ENCODE assay signal across 1 cellular context in the genomic region with DNA sequence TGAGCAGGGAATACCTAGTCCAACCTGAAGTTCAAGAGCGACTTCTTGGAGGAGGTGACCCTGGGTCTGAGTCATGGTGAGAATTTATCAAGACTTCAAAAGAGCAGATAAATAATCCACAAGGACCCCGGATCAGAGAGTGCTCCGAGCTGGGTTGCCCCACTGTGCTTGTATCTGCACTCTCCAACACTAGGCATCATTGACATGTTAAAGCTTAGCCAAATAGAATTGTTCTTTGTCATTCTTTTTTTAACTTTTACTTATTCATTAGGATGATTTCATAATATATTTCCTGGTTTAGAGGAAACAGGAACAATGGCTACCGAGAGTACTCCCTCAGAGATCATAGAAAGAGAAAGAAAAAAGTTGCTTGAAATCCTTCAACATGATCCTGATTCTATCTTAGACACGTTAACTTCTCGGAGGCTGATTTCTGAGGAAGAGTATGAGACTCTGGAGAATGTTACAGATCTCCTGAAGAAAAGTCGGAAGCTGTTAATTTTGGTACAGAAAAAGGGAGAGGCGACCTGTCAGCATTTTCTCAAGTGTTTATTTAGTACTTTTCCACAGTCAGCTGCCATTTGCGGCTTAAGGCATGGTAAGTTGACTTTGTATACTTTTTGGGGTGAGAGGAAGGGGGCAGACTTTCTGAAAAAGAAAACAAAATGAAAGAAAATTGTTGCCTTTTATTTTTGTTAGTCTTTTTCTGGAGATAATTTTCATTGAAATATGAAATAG.
TF ChIP-seq lines count a peak whose summit lies in the region.

A gene with protein sequence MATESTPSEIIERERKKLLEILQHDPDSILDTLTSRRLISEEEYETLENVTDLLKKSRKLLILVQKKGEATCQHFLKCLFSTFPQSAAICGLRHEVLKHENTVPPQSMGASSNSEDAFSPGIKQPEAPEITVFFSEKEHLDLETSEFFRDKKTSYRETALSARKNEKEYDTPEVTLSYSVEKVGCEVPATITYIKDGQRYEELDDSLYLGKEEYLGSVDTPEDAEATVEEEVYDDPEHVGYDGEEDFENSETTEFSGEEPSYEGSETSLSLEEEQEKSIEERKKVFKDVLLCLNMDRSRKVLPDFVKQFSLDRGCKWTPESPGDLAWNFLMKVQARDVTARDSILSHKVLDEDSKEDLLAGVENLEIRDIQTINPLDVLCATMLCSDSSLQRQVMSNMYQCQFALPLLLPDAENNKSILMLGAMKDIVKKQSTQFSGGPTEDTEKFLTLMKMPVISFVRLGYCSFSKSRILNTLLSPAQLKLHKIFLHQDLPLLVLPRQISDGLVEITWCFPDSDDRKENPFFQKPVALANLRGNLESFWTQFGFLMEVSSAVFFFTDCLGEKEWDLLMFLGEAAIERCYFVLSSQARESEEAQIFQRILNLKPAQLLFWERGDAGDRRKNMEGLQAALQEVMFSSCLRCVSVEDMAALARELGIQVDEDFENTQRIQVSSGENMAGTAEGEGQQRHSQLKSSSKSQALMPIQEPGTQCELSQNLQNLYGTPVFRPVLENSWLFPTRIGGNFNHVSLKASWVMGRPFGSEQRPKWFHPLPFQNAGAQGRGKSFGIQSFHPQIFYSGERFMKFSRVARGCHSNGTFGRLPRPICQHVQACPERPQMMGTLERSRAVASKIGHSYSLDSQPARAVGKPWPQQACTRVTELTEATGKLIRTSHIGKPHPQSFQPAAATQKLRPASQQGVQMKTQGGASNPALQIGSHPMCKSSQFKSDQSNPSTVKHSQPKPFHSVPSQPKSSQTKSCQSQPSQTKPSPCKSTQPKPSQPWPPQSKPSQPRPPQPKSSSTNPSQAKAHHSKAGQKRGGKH (plus strand): TSS at position 300 of the 738 bp plus-strand sequence. CDS start 16 bp downstream, at position 316.

TF ChIP-seq in IMR-90, 13 proteins besides CTCF, POLR2A, EP300 and RAD21:
- TF ChIP-seq BHLHE40 (IDR thresholded peaks at IDR 0.05; ENCODE audit: low read depth, low read length) (no peak), CHD1 (IDR thresholded peaks at IDR 0.05; ENCODE audit: low read depth, low read length) (no peak), USF2 (IDR thresholded peaks at IDR 0.05; ENCODE audit: low read depth, low read length) (no peak), FOS (IDR thresholded peaks at IDR 0.05; ENCODE audit: low read depth, low read length) (no peak), RFX5 (IDR thresholded peaks at IDR 0.05; ENCODE audit: low read depth, low read length) (no peak), MAZ (IDR thresholded peaks at IDR 0.05; ENCODE audit: borderline replicate concordance, low read depth, low read length) (no peak), NFE2L2 (IDR thresholded peaks at IDR 0.05; ENCODE audit: low read depth, low read length) (no peak), ELK1 (IDR thresholded peaks at IDR 0.05; ENCODE audit: borderline replicate concordance, low read depth, low read length) (no peak), SMC3 (IDR thresholded peaks at IDR 0.05; ENCODE audit: low read depth, low read length) (no peak), MAFK (IDR thresholded peaks at IDR 0.05; ENCODE audit: low read depth, low read length) (no peak; the same call in 1 of the 2 replicates), RCOR1 (IDR thresholded peaks at IDR 0.05; ENCODE audit: insufficient replicate concordance, low read length) (no peak), CEBPB (IDR thresholded peaks at IDR 0.05; ENCODE audit: low read depth, low read length) (no peak), MXI1 (IDR thresholded peaks at IDR 0.05; ENCODE audit: borderline replicate concordance, low read depth, low read length) (no peak)
TF ChIP-seq in IMR-90: peak in this region for 0.
